In the genomic region with DNA sequence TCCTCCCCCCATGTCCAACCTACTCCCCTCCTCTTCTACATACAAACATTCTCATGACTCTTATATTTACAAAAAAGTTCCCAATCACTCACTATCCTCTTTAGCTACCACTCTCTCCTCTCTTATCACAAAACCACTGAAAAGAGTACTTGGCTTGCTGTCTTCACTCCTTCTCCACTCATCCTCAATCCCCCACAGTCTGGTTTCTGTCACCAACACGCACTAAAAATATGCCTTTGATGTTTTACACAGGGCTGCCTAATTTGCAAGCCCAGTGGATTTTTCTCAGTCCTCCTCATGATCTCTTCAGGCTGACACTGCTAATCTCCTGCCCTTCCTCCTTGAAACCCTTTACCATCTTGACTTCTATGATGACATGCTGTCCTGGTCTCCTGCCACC, we compare ENCODE assay signal across 14 cellular contexts.
"Had no signal": no experiment of that assay in that cellular context is flagged by ENCODE, and none has a peak within 500 bp of the region (broad histone marks: within the 10 kb centered on the region; RNA-seq: fewer than 3 reads in every experiment).

No MANE protein-coding gene starts in this region.

- H3K9me3 Mint-ChIP-seq: dendritic cell treated with granulocyte-macrophage colony-stimulating factor and Interleukin-4, amounts not matched to agents 40 ng/mL and 50 ng/mL, for 4 days; naive thymus-derived CD4-positive, alpha-beta T cell had no signal

- H3K4me3 Mint-ChIP-seq: activated CD8-positive, alpha-beta T cell treated with anti-CD3 and anti-CD28 coated beads, Interleukin-2, amount 10 ng/mL, durations not matched to agents 7 days and 5 days; dendritic cell treated with granulocyte-macrophage colony-stimulating factor and Interleukin-4, amounts not matched to agents 40 ng/mL and 50 ng/mL, for 4 days; naive thymus-derived CD4-positive, alpha-beta T cell had no signal

- H3K4me1 ChIP-seq: right lobe of liver had no signal

- DNase-seq: activated CD4-positive, alpha-beta T cell treated with anti-CD3 and anti-CD28 coated beads for 4 hours; activated CD8-positive, alpha-beta memory T cell treated with anti-CD3 and anti-CD28 coated beads, Interleukin-2, amount 50 U/mL, for 48 hours; activated CD8-positive, alpha-beta T cell treated with anti-CD3 and anti-CD28 coated beads, Interleukin-2, amount 10 ng/mL, durations not matched to agents 7 days and 5 days; activated naive CD4-positive, alpha-beta T cell treated with Interleukin-2 at 50 U/mL for 16 hours; midbrain; naive thymus-derived CD4-positive, alpha-beta T cell; right lobe of liver; SK-N-SH; stimulated activated CD4-positive, alpha-beta T cell treated with anti-CD3 and anti-CD28 coated beads, Interleukin-12 subunit alpha, Interleukin-12 subunit beta, amount 100 ng/mL, for 4 hours; stimulated activated naive CD4-positive, alpha-beta T cell; T-helper 1 cell had no signal

- H3K27ac Mint-ChIP-seq: activated CD8-positive, alpha-beta T cell treated with anti-CD3 and anti-CD28 coated beads, Interleukin-2, amount 10 ng/mL, durations not matched to agents 7 days and 5 days; dendritic cell treated with granulocyte-macrophage colony-stimulating factor and Interleukin-4, amounts not matched to agents 40 ng/mL and 50 ng/mL, for 4 days; naive thymus-derived CD4-positive, alpha-beta T cell had no signal

- H3K4me3 ChIP-seq: right lobe of liver, vagina had no signal

- H3K27ac ChIP-seq: right lobe of liver, vagina had no signal

- H3K27me3 ChIP-seq: right lobe of liver, vagina had no signal

- H3K9me3 ChIP-seq: right lobe of liver, SK-N-SH, vagina had no signal

- H3K9ac ChIP-seq: SK-N-SH had no signal

- H3K36me3 Mint-ChIP-seq: naive thymus-derived CD4-positive, alpha-beta T cell had no signal

- ATAC-seq: activated CD8-positive, alpha-beta T cell treated with anti-CD3 and anti-CD28 coated beads, Interleukin-2, amount 10 ng/mL, durations not matched to agents 7 days and 5 days; left lobe of liver; naive thymus-derived CD4-positive, alpha-beta T cell; right lobe of liver had no signal

- H3K4me1 Mint-ChIP-seq: naive thymus-derived CD4-positive, alpha-beta T cell had no signal
